Comparison of ENCODE assay signal across 16 cellular contexts in genomic region chr22:33570110-33570509, GRCh38.
"Had no signal": no experiment of that assay in that cellular context is flagged by ENCODE, and none has a peak within 500 bp of the region (broad histone marks: within the 10 kb centered on the region; RNA-seq: fewer than 3 reads in every experiment).

No MANE protein-coding gene starts in this region.

- ATAC-seq: esophagus mucosa; left ventricle myocardium superior; stimulated activated naive CD8-positive, alpha-beta T cell treated with anti-CD3 and anti-CD28 coated beads, Interleukin-15, amount 100 ng/mL, for 72 hours had no signal

- H3K27ac Mint-ChIP-seq: mesothelial cell of epicardium; T-helper 2 cell treated with Interferon-gamma antibody and Interleukin-4, amounts not matched to agents 5 μg/mL and 100 μg/mL, for 36 hours had no signal

- H3K36me3 Mint-ChIP-seq: activated naive CD8-positive, alpha-beta T cell treated with anti-CD3 and anti-CD28 coated beads, Interleukin-2, amount 10 ng/mL, durations not matched to agents 7 days and 5 days; mesothelial cell of epicardium had no signal

- H3K36me3 ChIP-seq: breast epithelium, prostate gland, sigmoid colon, thoracic aorta, uterus had no signal

- H3K4me3 ChIP-seq: breast epithelium, prostate gland, sigmoid colon, thoracic aorta, uterus had no signal

- H3K9me3 Mint-ChIP-seq: mesothelial cell of epicardium had no signal

- DNase-seq: activated CD4-positive, alpha-beta T cell treated with anti-CD3 and anti-CD28 coated beads for 1 hour; activated CD4-positive, alpha-beta T cell treated with anti-CD3 and anti-CD28 coated beads, Interleukin-2, amount 50 U/mL, for 48 hours; activated naive CD8-positive, alpha-beta T cell treated with anti-CD3 and anti-CD28 coated beads, Interleukin-2, amount 10 ng/mL, durations not matched to agents 7 days and 5 days; aorta; dermis blood vessel endothelial cell; left ventricle myocardium superior; sigmoid colon; stimulated activated CD4-positive, alpha-beta T cell treated with anti-CD3 and anti-CD28 coated beads, Interleukin-2, amount 100 ng/mL, for 24 hours; stimulated activated naive CD8-positive, alpha-beta T cell treated with anti-CD3 and anti-CD28 coated beads, Interleukin-15, amount 100 ng/mL, for 72 hours; uterus had no signal

- H3K27me3 ChIP-seq: breast epithelium, sigmoid colon, uterus had no signal

- H3K27ac ChIP-seq: breast epithelium, prostate gland, sigmoid colon, thoracic aorta, uterus had no signal

- H3K4me3 Mint-ChIP-seq: activated naive CD8-positive, alpha-beta T cell treated with anti-CD3 and anti-CD28 coated beads, Interleukin-2, amount 10 ng/mL, durations not matched to agents 7 days and 5 days; mesothelial cell of epicardium; stimulated activated naive CD8-positive, alpha-beta T cell treated with anti-CD3 and anti-CD28 coated beads, Interleukin-15, amount 100 ng/mL, for 72 hours; T-helper 2 cell treated with Interferon-gamma antibody and Interleukin-4, amounts not matched to agents 5 μg/mL and 100 μg/mL, for 36 hours had no signal

- H3K27me3 Mint-ChIP-seq: stimulated activated naive CD8-positive, alpha-beta T cell treated with anti-CD3 and anti-CD28 coated beads, Interleukin-15, amount 100 ng/mL, for 72 hours had no signal

- H3K9me3 ChIP-seq: breast epithelium, prostate gland, sigmoid colon, thoracic aorta, uterus had no signal

- H3K4me1 ChIP-seq: breast epithelium, prostate gland, uterus had no signal
